Comparison of ENCODE assay signal across 17 cellular contexts in the genomic region with DNA sequence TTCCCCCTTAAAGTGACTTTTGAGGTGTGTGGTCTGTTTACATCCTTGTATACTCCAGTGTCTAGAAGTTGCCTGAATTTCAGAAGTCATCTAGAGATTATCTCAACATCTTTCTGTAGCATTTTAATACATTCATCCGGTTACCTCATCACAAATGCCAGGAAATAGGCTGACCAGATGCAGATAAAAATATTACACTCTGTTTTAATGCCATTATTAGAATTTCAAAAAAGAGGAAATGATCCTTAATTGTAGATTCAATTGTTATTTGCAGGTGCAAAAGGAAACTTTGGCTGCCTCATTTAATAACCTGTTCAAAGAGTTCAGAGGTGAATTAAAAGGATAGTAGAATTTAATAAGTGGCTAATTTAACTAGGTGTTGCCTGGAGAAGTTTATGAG.
A peak's percentile ranks its signal among the peaks of the same experiment; 100 is the strongest.
DNase-seq lines count a peak whose midpoint lies in the region; ATAC-seq, FAIRE-seq and TF ChIP-seq lines count a peak whose summit lies in the region.
"Had no signal": no experiment of that assay in that cellular context is flagged by ENCODE, and none has a peak within 500 bp of the region (broad histone marks: within the 10 kb centered on the region; RNA-seq: fewer than 3 reads in every experiment).

No MANE protein-coding gene starts in this region.

- no peaks in the 10 kb centered on the region for H4K20me1 ChIP-seq in MM.1S (ENCODE audit: insufficient read depth, low read length)

- H3K36me3 ChIP-seq in GM06990 (ENCODE audit: control insufficient read depth, insufficient read depth, low read length) (no peaks in the 10 kb centered on the region), MM.1S (replicated peaks; ENCODE audit: insufficient read depth, low read length) (no peaks in the 10 kb centered on the region), kidney (ENCODE audit: control insufficient read depth in 1 of 2, insufficient read depth in 2 of 2, low read length in 2 of 2) (no peaks in the 10 kb centered on the region)
- H3K36me3 ChIP-seq: brain microvascular endothelial cell had no signal

- no peaks in the 10 kb centered on the region for H3K27me3 ChIP-seq in GM06990 (replicated peaks; ENCODE audit: control insufficient read depth, insufficient read depth, low read length)
- H3K27me3 ChIP-seq in MM.1S (replicated peaks; ENCODE audit: insufficient read depth, low read length) = no peaks in the 10 kb centered on the region
- H3K27me3 ChIP-seq: brain microvascular endothelial cell had no signal

- peaks cover 4% of the 10 kb centered on the region; the same call in 1 of the 2 replicates for H3F3A ChIP-seq in MM.1S (ENCODE audit: insufficient read depth, low read length)

- H3K4me3 ChIP-seq in GM06990 (replicated peaks; ENCODE audit: low read depth, low read length) = no peak overlapping the region
- no peak overlapping the region for H3K4me3 ChIP-seq in MM.1S (ENCODE audit: low read length)
- H3K4me3 ChIP-seq in kidney (ENCODE audit: low read length in 2 of 2) = no peak overlapping the region
- H3K4me3 ChIP-seq: SK-N-MC had no signal

- H3K9me3 Mint-ChIP-seq in activated T-helper 17 cell treated with anti-CD3 and anti-CD28 coated beads, Interleukin-2, amount 50 U/mL, for 72 hours = no peaks in the 10 kb centered on the region
- H3K9me3 Mint-ChIP-seq: activated naive CD4-positive, alpha-beta T cell treated with anti-CD3 and anti-CD28 coated beads, Interleukin-2, amount 10 ng/mL, durations not matched to agents 7 days and 5 days had no signal

- H3K4me1 ChIP-seq in MM.1S (ENCODE audit: low read length) (peaks cover 21% of the 10 kb centered on the region), kidney (ENCODE audit: control insufficient read depth in 1 of 2, insufficient read depth in 1 of 2, low read depth in 1 of 2, low read length in 2 of 2) (no peaks in the 10 kb centered on the region)

- H3K4me3 Mint-ChIP-seq in activated T-helper 17 cell treated with anti-CD3 and anti-CD28 coated beads, Interleukin-2, amount 50 U/mL, for 72 hours = no peak overlapping the region
- H3K4me3 Mint-ChIP-seq: activated CD8-positive, alpha-beta memory T cell treated with anti-CD3 and anti-CD28 coated beads, Interleukin-2, amount 10 ng/mL, durations not matched to agents 7 days and 5 days; activated naive CD4-positive, alpha-beta T cell treated with anti-CD3 and anti-CD28 coated beads, Interleukin-2, amount 10 ng/mL, durations not matched to agents 7 days and 5 days; naive thymus-derived CD8-positive, alpha-beta T cell had no signal

- H2AFZ ChIP-seq in MM.1S (ENCODE audit: low read length) = peak overlapping the region; percentile 10; the same call in 1 of the 2 replicates

- no peaks in the 10 kb centered on the region for H3K79me2 ChIP-seq in MM.1S (ENCODE audit: low read length)

- no peaks in the 10 kb centered on the region for H3K36me3 Mint-ChIP-seq in activated T-helper 17 cell treated with anti-CD3 and anti-CD28 coated beads, Interleukin-2, amount 50 U/mL, for 72 hours (ENCODE audit: low read depth)
- H3K36me3 Mint-ChIP-seq: activated CD8-positive, alpha-beta memory T cell treated with anti-CD3 and anti-CD28 coated beads, Interleukin-2, amount 10 ng/mL, durations not matched to agents 7 days and 5 days; activated naive CD4-positive, alpha-beta T cell treated with anti-CD3 and anti-CD28 coated beads, Interleukin-2, amount 10 ng/mL, durations not matched to agents 7 days and 5 days; naive thymus-derived CD8-positive, alpha-beta T cell had no signal

- no peaks in the 10 kb centered on the region for H3K27me3 Mint-ChIP-seq in activated T-helper 17 cell treated with anti-CD3 and anti-CD28 coated beads, Interleukin-2, amount 50 U/mL, for 72 hours
- H3K27me3 Mint-ChIP-seq: activated CD8-positive, alpha-beta memory T cell treated with anti-CD3 and anti-CD28 coated beads, Interleukin-2, amount 10 ng/mL, durations not matched to agents 7 days and 5 days; activated naive CD4-positive, alpha-beta T cell treated with anti-CD3 and anti-CD28 coated beads, Interleukin-2, amount 10 ng/mL, durations not matched to agents 7 days and 5 days; naive thymus-derived CD8-positive, alpha-beta T cell had no signal

- H3K9me3 ChIP-seq in MM.1S (replicated peaks; ENCODE audit: insufficient read depth, low read length) = no peaks in the 10 kb centered on the region
- H3K9me3 ChIP-seq in kidney (ENCODE audit: control insufficient read depth in 1 of 2, low read length in 2 of 2) = no peaks in the 10 kb centered on the region

- FAIRE-seq in kidney (lab: Jason Lieb, UNC) = no peak
- FAIRE-seq: D721Med had no signal

- ATAC-seq in GM19351 (IDR thresholded peaks at IDR 0.05; ENCODE audit: unreplicated experiment) = peak; percentile 89
- ATAC-seq in HG02642 (IDR thresholded peaks at IDR 0.05; ENCODE audit: poor library complexity, unreplicated experiment) = peak; percentile 51
- no peak for ATAC-seq in activated T-helper 17 cell treated with anti-CD3 and anti-CD28 coated beads, Interleukin-2, amount 50 U/mL, for 72 hours (replicated peaks)
- ATAC-seq in GM19455 (IDR thresholded peaks at IDR 0.05; ENCODE audit: unreplicated experiment) = no peak
- ATAC-seq: activated CD8-positive, alpha-beta memory T cell treated with anti-CD3 and anti-CD28 coated beads, Interleukin-2, amount 10 ng/mL, durations not matched to agents 7 days and 5 days; naive thymus-derived CD8-positive, alpha-beta T cell had no signal

- no peaks in the 10 kb centered on the region for H3K4me1 Mint-ChIP-seq in activated T-helper 17 cell treated with anti-CD3 and anti-CD28 coated beads, Interleukin-2, amount 50 U/mL, for 72 hours
- H3K4me1 Mint-ChIP-seq: activated CD8-positive, alpha-beta memory T cell treated with anti-CD3 and anti-CD28 coated beads, Interleukin-2, amount 10 ng/mL, durations not matched to agents 7 days and 5 days; activated naive CD4-positive, alpha-beta T cell treated with anti-CD3 and anti-CD28 coated beads, Interleukin-2, amount 10 ng/mL, durations not matched to agents 7 days and 5 days had no signal

- H3K27ac ChIP-seq in MM.1S (ENCODE audit: low read length) (peak overlapping the region; percentile 55; the same call in 1 of the 2 replicates), kidney (ENCODE audit: low read depth in 2 of 2, low read length in 2 of 2) (no peak overlapping the region)
- H3K27ac ChIP-seq: brain microvascular endothelial cell, HL-60, SK-N-MC, VCaP had no signal

- intact Hi-C loops in kidney (cut with DNase I) = no loop called here

- no peak overlapping the region; the same call in 1 of the 2 replicates for H3K9ac ChIP-seq in MM.1S (ENCODE audit: low read length)
- no peak overlapping the region for H3K9ac ChIP-seq in kidney (ENCODE audit: low read length in 2 of 2)

- no peak for TF ChIP-seq CTCF in GM06990 (IDR thresholded peaks at IDR 0.05; ENCODE audit: insufficient read depth, low read length, poor library complexity, severe bottlenecking)
- TF ChIP-seq CTCF in MM.1S (IDR thresholded peaks at IDR 0.05; ENCODE audit: low read length) = no peak
- TF ChIP-seq CTCF in kidney (IDR thresholded peaks at IDR 0.05; ENCODE audit: borderline replicate concordance, extremely low read depth, insufficient read depth) = no peak

- H3K27ac Mint-ChIP-seq in activated T-helper 17 cell treated with anti-CD3 and anti-CD28 coated beads, Interleukin-2, amount 50 U/mL, for 72 hours = no peak overlapping the region
- H3K27ac Mint-ChIP-seq: activated CD8-positive, alpha-beta memory T cell treated with anti-CD3 and anti-CD28 coated beads, Interleukin-2, amount 10 ng/mL, durations not matched to agents 7 days and 5 days; activated naive CD4-positive, alpha-beta T cell treated with anti-CD3 and anti-CD28 coated beads, Interleukin-2, amount 10 ng/mL, durations not matched to agents 7 days and 5 days; naive thymus-derived CD8-positive, alpha-beta T cell had no signal

- peak; percentile 53 for DNase-seq in GM06990 (ENCODE audit: extremely low read depth, insufficient read length)
- peak; percentile 57 for DNase-seq in MM.1S
- DNase-seq in activated T-cell treated with anti-CD3 and anti-CD28 coated beads, Interleukin-2, amount 50 U/mL, for 1 hour = no peak
- no peak for DNase-seq in kidney
- DNase-seq: activated CD8-positive, alpha-beta memory T cell treated with anti-CD3 and anti-CD28 coated beads, Interleukin-2, amount 10 ng/mL, durations not matched to agents 7 days and 5 days; activated naive CD4-positive, alpha-beta T cell treated with anti-CD3 and anti-CD28 coated beads, Interleukin-2, amount 10 ng/mL, durations not matched to agents 7 days and 5 days; brain microvascular endothelial cell; naive thymus-derived CD8-positive, alpha-beta T cell; NCI-H1436 treated with DMSO at 0.1 percent for 48 hours had no signal

- H3K4me2 ChIP-seq in MM.1S (ENCODE audit: low read depth, low read length) = peak overlapping the region; percentile 57; the same call in 1 of the 2 replicates

- H3K9me2 ChIP-seq in MM.1S (replicated peaks; ENCODE audit: insufficient read depth, low read length) = no peaks in the 10 kb centered on the region

Comparison
In these comparisons a context has a peak if more than half of its experiments do, and no peak if none do; other contexts are left out.
1. DNase-seq: peak in GM06990 (single experiment) and MM.1S (single experiment); none in activated T-cell treated with anti-CD3 and anti-CD28 coated beads, Interleukin-2, amount 50 U/mL, for 1 hour (single experiment) and kidney (single experiment).
2. ATAC-seq: peak in GM19351 (single experiment) and HG02642 (single experiment); none in activated T-helper 17 cell treated with anti-CD3 and anti-CD28 coated beads, Interleukin-2, amount 50 U/mL, for 72 hours (single experiment) and GM19455 (single experiment).